ENCODE assay signal across 8 cellular contexts in the genomic region with DNA sequence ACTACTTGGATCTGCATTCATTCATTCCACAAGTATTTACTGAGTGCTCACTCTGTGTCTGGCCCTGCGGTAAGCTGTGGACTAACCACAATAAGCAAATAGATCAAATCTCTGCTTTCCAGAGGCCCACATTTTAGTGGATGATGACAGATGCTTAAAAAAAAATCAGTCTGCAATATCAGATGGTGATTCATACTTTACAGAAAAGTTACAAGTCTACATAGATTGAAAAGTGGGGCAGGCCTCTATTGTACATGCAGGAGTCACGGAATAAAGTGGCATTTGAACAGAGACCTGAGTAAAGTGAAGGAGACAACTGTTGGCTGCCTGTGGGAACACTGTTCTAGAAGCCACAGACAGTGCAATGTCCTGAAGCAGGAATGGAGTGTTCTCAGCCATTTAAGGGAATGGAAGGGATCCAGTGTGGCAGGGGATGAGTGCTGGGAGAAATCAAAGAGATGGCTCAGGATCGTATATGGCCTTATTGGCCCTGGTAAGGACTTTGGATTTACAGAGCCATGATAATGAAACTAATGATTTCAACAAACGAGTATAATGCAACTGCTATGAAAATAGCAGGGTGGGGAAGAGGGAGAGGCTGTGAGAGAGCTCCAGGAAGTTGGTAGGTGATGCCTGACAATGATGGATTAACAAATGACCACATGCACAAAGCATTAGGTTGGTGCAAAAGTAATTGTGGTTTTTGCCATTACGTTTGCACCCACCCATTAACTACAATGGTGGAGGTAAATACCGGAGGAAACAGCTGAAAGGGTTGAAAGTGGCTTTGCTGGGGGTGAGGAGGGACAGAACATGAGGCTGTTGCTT. TPM values are rescaled to one million over a fixed set of nuclear protein-coding genes. Genes with fewer than 3 reads are reported as not detected.
DNase-seq lines count a peak whose midpoint lies in the region; ATAC-seq and TF ChIP-seq lines count a peak whose summit lies in the region.

No MANE protein-coding gene starts in this region.

- H3K79me2 ChIP-seq in smooth muscle cell (ENCODE audit: low read depth): no peaks in the 10 kb centered on the region

- CTCF ChIA-PET in activated CD8-positive, alpha-beta T cell treated with anti-CD3 and anti-CD28 coated beads for 36 hours (lab: Charles Lee): no interaction called here
- CTCF ChIA-PET in activated CD8-positive, alpha-beta T cell treated with anti-CD3 and anti-CD28 coated beads, Interleukin-2, amount 10 ng/mL, durations not matched to agents 7 days and 5 days (lab: Charles Lee): no interaction called here

- H3K4me1 ChIP-seq in effector memory CD4-positive, alpha-beta T cell (ENCODE audit: control insufficient read depth, insufficient read depth, low read length, poor library complexity, severe bottlenecking): peaks cover 7% of the 10 kb centered on the region
- peaks cover 6% of the 10 kb centered on the region for H3K4me1 ChIP-seq in smooth muscle cell (ENCODE audit: low read depth)
- no peaks in the 10 kb centered on the region for H3K4me1 ChIP-seq in tibial artery

- peak; percentile 34 for ATAC-seq in activated CD8-positive, alpha-beta T cell treated with anti-CD3 and anti-CD28 coated beads for 36 hours
- ATAC-seq in activated CD8-positive, alpha-beta T cell treated with anti-CD3 and anti-CD28 coated beads, Interleukin-2, amount 10 ng/mL, durations not matched to agents 7 days and 5 days: no peak
- ATAC-seq in GM18867 (IDR thresholded peaks at IDR 0.05; ENCODE audit: unreplicated experiment): no peak

- DNase-seq in activated CD8-positive, alpha-beta T cell treated with anti-CD3 and anti-CD28 coated beads for 36 hours: no peak
- DNase-seq in activated CD8-positive, alpha-beta T cell treated with anti-CD3 and anti-CD28 coated beads, Interleukin-2, amount 10 ng/mL, durations not matched to agents 7 days and 5 days: no peak
- peak; percentile 84 for DNase-seq in NOMO-1 treated with DMSO at 0.1 percent for 48 hours (lab: John Stamatoyannopoulos, UW; ENCODE audit: unreplicated experiment)
- peak in 1 of 3 donors; percentile 18 for DNase-seq in effector memory CD4-positive, alpha-beta T cell
- no peak for DNase-seq in smooth muscle cell (lab: John Stamatoyannopoulos, UW; ENCODE audit: unreplicated experiment)
- DNase-seq in NCI-H1092 (lab: John Stamatoyannopoulos, UW): no peak
- no peak for DNase-seq in tibial artery

- no peaks in the 10 kb centered on the region for H3K36me3 ChIP-seq in effector memory CD4-positive, alpha-beta T cell (ENCODE audit: control insufficient read depth, insufficient read depth, low read length)
- H3K36me3 ChIP-seq in smooth muscle cell (ENCODE audit: low read depth) (no peaks in the 10 kb centered on the region), tibial artery (no peaks in the 10 kb centered on the region)

- H3K9me3 ChIP-seq in effector memory CD4-positive, alpha-beta T cell (ENCODE audit: control insufficient read depth, low read length): no peaks in the 10 kb centered on the region
- H3K9me3 ChIP-seq in smooth muscle cell (replicated peaks; ENCODE audit: low read depth) (no peaks in the 10 kb centered on the region), tibial artery (no peaks in the 10 kb centered on the region)

- H3K27ac ChIP-seq in effector memory CD4-positive, alpha-beta T cell (ENCODE audit: insufficient read depth, low read length, poor library complexity, severe bottlenecking): peak overlapping the region; percentile 53
- H3K27ac ChIP-seq in smooth muscle cell (ENCODE audit: low read depth): peak overlapping the region; percentile 92
- no peak overlapping the region for H3K27ac ChIP-seq in tibial artery

- peaks cover 14% of the 10 kb centered on the region for H3K4me1 Mint-ChIP-seq in activated CD8-positive, alpha-beta T cell treated with anti-CD3 and anti-CD28 coated beads for 36 hours (ENCODE audit: low read depth)
- H3K4me1 Mint-ChIP-seq in activated CD8-positive, alpha-beta T cell treated with anti-CD3 and anti-CD28 coated beads, Interleukin-2, amount 10 ng/mL, durations not matched to agents 7 days and 5 days (ENCODE audit: low read depth): peaks cover 19% of the 10 kb centered on the region

- intact Hi-C loops in activated CD8-positive, alpha-beta T cell treated with anti-CD3 and anti-CD28 coated beads for 36 hours (cut with micrococcal nuclease): no loop called here
- intact Hi-C loops in tibial artery (cut with DNase I; ENCODE audit: low total_unique reads): no loop called here

- H3K4me3 Mint-ChIP-seq in activated CD8-positive, alpha-beta T cell treated with anti-CD3 and anti-CD28 coated beads for 36 hours: no peak overlapping the region
- no peak overlapping the region for H3K4me3 Mint-ChIP-seq in activated CD8-positive, alpha-beta T cell treated with anti-CD3 and anti-CD28 coated beads, Interleukin-2, amount 10 ng/mL, durations not matched to agents 7 days and 5 days

- no peaks in the 10 kb centered on the region for H3K27me3 Mint-ChIP-seq in activated CD8-positive, alpha-beta T cell treated with anti-CD3 and anti-CD28 coated beads for 36 hours
- H3K27me3 Mint-ChIP-seq in activated CD8-positive, alpha-beta T cell treated with anti-CD3 and anti-CD28 coated beads, Interleukin-2, amount 10 ng/mL, durations not matched to agents 7 days and 5 days (ENCODE audit: low read depth): peaks cover 2% of the 10 kb centered on the region

- H3K4me2 ChIP-seq in smooth muscle cell: peak overlapping the region; percentile 75

- TF ChIP-seq CTCF in activated CD8-positive, alpha-beta T cell treated with anti-CD3 and anti-CD28 coated beads for 36 hours (IDR thresholded peaks at IDR 0.05): no peak
- TF ChIP-seq CTCF in smooth muscle cell (IDR thresholded peaks at IDR 0.05; ENCODE audit: borderline replicate concordance, insufficient read depth, poor library complexity, severe bottlenecking) (no peak), tibial artery (IDR thresholded peaks at IDR 0.05) (no peak)

- peak overlapping the region; percentile 80 for H3K9ac ChIP-seq in smooth muscle cell (ENCODE audit: low read depth)

- H3K27me3 ChIP-seq in effector memory CD4-positive, alpha-beta T cell (replicated peaks; ENCODE audit: control insufficient read depth, insufficient read depth, low read length, poor library complexity, severe bottlenecking): no peaks in the 10 kb centered on the region
- peaks cover 18% of the 10 kb centered on the region for H3K27me3 ChIP-seq in smooth muscle cell (ENCODE audit: low read depth)
- H3K27me3 ChIP-seq in tibial artery: no peaks in the 10 kb centered on the region

- WGBS in smooth muscle cell (ENCODE audit: low lambda C conversion rate): 23% methylated on average over 6 of the region's 6 CpGs

- H3F3A ChIP-seq in smooth muscle cell (ENCODE audit: low read depth): no peaks in the 10 kb centered on the region

- no peak overlapping the region for H2AFZ ChIP-seq in smooth muscle cell (ENCODE audit: low read depth)

- no peaks in the 10 kb centered on the region for H3K36me3 Mint-ChIP-seq in activated CD8-positive, alpha-beta T cell treated with anti-CD3 and anti-CD28 coated beads for 36 hours (ENCODE audit: low read depth)
- H3K36me3 Mint-ChIP-seq in activated CD8-positive, alpha-beta T cell treated with anti-CD3 and anti-CD28 coated beads, Interleukin-2, amount 10 ng/mL, durations not matched to agents 7 days and 5 days (ENCODE audit: low read depth): peaks cover 5% of the 10 kb centered on the region

- H3K9me3 Mint-ChIP-seq in activated CD8-positive, alpha-beta T cell treated with anti-CD3 and anti-CD28 coated beads for 36 hours: peaks cover 6% of the 10 kb centered on the region
- peaks cover 11% of the 10 kb centered on the region for H3K9me3 Mint-ChIP-seq in activated CD8-positive, alpha-beta T cell treated with anti-CD3 and anti-CD28 coated beads, Interleukin-2, amount 10 ng/mL, durations not matched to agents 7 days and 5 days (ENCODE audit: insufficient read depth)

- no peak overlapping the region for H3K27ac Mint-ChIP-seq in activated CD8-positive, alpha-beta T cell treated with anti-CD3 and anti-CD28 coated beads for 36 hours
- no peak overlapping the region for H3K27ac Mint-ChIP-seq in activated CD8-positive, alpha-beta T cell treated with anti-CD3 and anti-CD28 coated beads, Interleukin-2, amount 10 ng/mL, durations not matched to agents 7 days and 5 days

- peak overlapping the region; percentile 15 for H3K4me3 ChIP-seq in effector memory CD4-positive, alpha-beta T cell (ENCODE audit: insufficient read depth, low read depth, low read length, poor library complexity, severe bottlenecking)
- H3K4me3 ChIP-seq in smooth muscle cell (no peak overlapping the region), tibial artery (no peak overlapping the region)

- POLR2A ChIA-PET in activated CD8-positive, alpha-beta T cell treated with anti-CD3 and anti-CD28 coated beads for 36 hours (lab: Charles Lee): interaction anchor here (0.7 kb wide), 1 partner anchor 105 kb away, joined by 3 read pairs; no protein-coding TSS in a partner anchor
- POLR2A ChIA-PET in activated CD8-positive, alpha-beta T cell treated with anti-CD3 and anti-CD28 coated beads, Interleukin-2, amount 10 ng/mL, durations not matched to agents 7 days and 5 days (lab: Charles Lee): no interaction called here

- peaks cover 5% of the 10 kb centered on the region for H4K20me1 ChIP-seq in smooth muscle cell (ENCODE audit: low read depth)

RNA-seq across cellular contexts. Expression of a gene that starts 31.1 kb away (rescaled TPM):
- total RNA-seq in activated CD8-positive, alpha-beta T cell treated with anti-CD3 and anti-CD28 coated beads for 36 hours: under 1 TPM; 0.47 to 0.49 TPM
- total RNA-seq in activated CD8-positive, alpha-beta T cell treated with anti-CD3 and anti-CD28 coated beads, Interleukin-2, amount 10 ng/mL, durations not matched to agents 7 days and 5 days: not detected
- 4.0 and 4.5 TPM in 2 replicates for total RNA-seq in smooth muscle cell
- polyA plus RNA-seq in smooth muscle cell: 2.8 and 3.4 TPM in 2 replicates

RNA-seq across cellular contexts. Expression of a gene that starts 48.7 kb away (rescaled TPM):
- total RNA-seq in activated CD8-positive, alpha-beta T cell treated with anti-CD3 and anti-CD28 coated beads for 36 hours: 10 to 100 TPM; 35.2 to 36.6 TPM
- 10 to 100 TPM; 32.5 to 35.5 TPM for total RNA-seq in activated CD8-positive, alpha-beta T cell treated with anti-CD3 and anti-CD28 coated beads, Interleukin-2, amount 10 ng/mL, durations not matched to agents 7 days and 5 days
- 15.2 and 18.5 TPM in 2 replicates for total RNA-seq in smooth muscle cell
- polyA plus RNA-seq in smooth muscle cell: 9.9 and 16.7 TPM in 2 replicates

Comparison
In these comparisons a context has a peak if more than half of its experiments do, and no peak if none do; other contexts are left out.
1. H3K27ac ChIP-seq: peak in effector memory CD4-positive, alpha-beta T cell (single experiment) and smooth muscle cell (single experiment); none in tibial artery (0 of 2).